Comparison of ENCODE assay signal across 15 cellular contexts in genomic region chr6:128311944-128312570, GRCh38.
DNase-seq lines count a peak whose midpoint lies in the region; ATAC-seq, FAIRE-seq and TF ChIP-seq lines count a peak whose summit lies in the region.
"Had no signal": no experiment of that assay in that cellular context is flagged by ENCODE, and none has a peak within 500 bp of the region (broad histone marks: within the 10 kb centered on the region; RNA-seq: fewer than 3 reads in every experiment).

No MANE protein-coding gene starts in this region.

- H3K9me2 ChIP-seq in MM.1S (replicated peaks; ENCODE audit: insufficient read depth, low read length) (no peaks in the 10 kb centered on the region), SK-N-SH (no peaks in the 10 kb centered on the region)

- H3K4me3 Mint-ChIP-seq in activated T-helper 1 cell treated with anti-CD3 and anti-CD28 coated beads, Interleukin-12 subunit alpha, Interleukin-12 subunit beta, Interleukin-2, Interleukin-4 antibody, amounts not matched to agents 30 ng/mL and 10 ng/mL and 1 ng/mL, durations not matched to agents 14 hours and 24 hours and 36 hours = no peak overlapping the region
- H3K4me3 Mint-ChIP-seq: B cell had no signal

- no peak for TF ChIP-seq EP300 in SK-N-SH (IDR thresholded peaks at IDR 0.05; ENCODE audit: borderline replicate concordance in 1 of 2, low read depth in 1 of 2, low read length in 1 of 2)

- CTCF ChIA-PET in SK-N-SH (lab: Yijun Ruan, JAX) = no interaction called here

- H3K4me1 Mint-ChIP-seq in activated T-helper 1 cell treated with anti-CD3 and anti-CD28 coated beads, Interleukin-12 subunit alpha, Interleukin-12 subunit beta, Interleukin-2, Interleukin-4 antibody, amounts not matched to agents 30 ng/mL and 10 ng/mL and 1 ng/mL, durations not matched to agents 14 hours and 24 hours and 36 hours (ENCODE audit: low read depth) = peaks cover 14% of the 10 kb centered on the region

- TF ChIP-seq CTCF in MM.1S (IDR thresholded peaks at IDR 0.05; ENCODE audit: low read length) (no peak), GM13977 (IDR thresholded peaks at IDR 0.05; ENCODE audit: extremely low read depth, insufficient read depth, missing control alignments) (no peak), pancreas (IDR thresholded peaks at IDR 0.05) (no peak), SK-N-SH (IDR thresholded peaks at IDR 0.05) (no peak)

- H3K9ac ChIP-seq in MM.1S (ENCODE audit: low read length) (no peak overlapping the region), SK-N-SH (no peak overlapping the region)

- H3K4me1 ChIP-seq in MM.1S (ENCODE audit: low read length) (peaks cover 9% of the 10 kb centered on the region), pancreas (no peaks in the 10 kb centered on the region), SK-N-SH (ENCODE audit: control insufficient read depth in 1 of 2, insufficient read depth in 2 of 2, low read depth in 1 of 2, low read length in 1 of 2) (no peaks in the 10 kb centered on the region)
- H3K4me1 ChIP-seq: testis had no signal

- intact Hi-C loops in activated T-helper 1 cell treated with anti-CD3 and anti-CD28 coated beads, Interleukin-12 subunit alpha, Interleukin-12 subunit beta, Interleukin-2, Interleukin-4 antibody, amounts not matched to agents 30 ng/mL and 10 ng/mL and 1 ng/mL, durations not matched to agents 14 hours and 24 hours and 36 hours (cut with micrococcal nuclease) = no loop called here
- intact Hi-C loops in pancreas (cut with DNase I) = no loop called here

- H3K9me3 ChIP-seq in MM.1S (replicated peaks; ENCODE audit: insufficient read depth, low read length) = no peaks in the 10 kb centered on the region
- H3K9me3 ChIP-seq in pancreas = no peaks in the 10 kb centered on the region
- no peaks in the 10 kb centered on the region for H3K9me3 ChIP-seq in SK-N-SH
- H3K9me3 ChIP-seq: testis had no signal

- H3K27ac ChIP-seq in MM.1S (ENCODE audit: low read length) = no peak overlapping the region
- H3K27ac ChIP-seq in pancreas = no peak overlapping the region
- H3K27ac ChIP-seq in SK-N-SH (ENCODE audit: low read depth in 2 of 2, low read length in 1 of 2) = no peak overlapping the region
- H3K27ac ChIP-seq: testis had no signal

- peak; percentile 56 for ATAC-seq in GM18498 (IDR thresholded peaks at IDR 0.05; ENCODE audit: unreplicated experiment)
- ATAC-seq in GM19467 (IDR thresholded peaks at IDR 0.05; ENCODE audit: unreplicated experiment) = peak; percentile 80
- ATAC-seq in pancreas = no peak
- ATAC-seq: naive thymus-derived CD8-positive, alpha-beta T cell had no signal

- peak overlapping the region; percentile 15 for H3K27ac Mint-ChIP-seq in activated T-helper 1 cell treated with anti-CD3 and anti-CD28 coated beads, Interleukin-12 subunit alpha, Interleukin-12 subunit beta, Interleukin-2, Interleukin-4 antibody, amounts not matched to agents 30 ng/mL and 10 ng/mL and 1 ng/mL, durations not matched to agents 14 hours and 24 hours and 36 hours
- H3K27ac Mint-ChIP-seq: activated naive CD4-positive, alpha-beta T cell treated with anti-CD3 and anti-CD28 coated beads, Interleukin-2, amount 50 U/mL, for 72 hours; B cell had no signal

- H3K4me3 ChIP-seq in MM.1S (ENCODE audit: low read length) (no peak overlapping the region), pancreas (no peak overlapping the region), SK-N-SH (ENCODE audit: low read depth in 2 of 2, low read length in 1 of 2) (no peak overlapping the region)
- H3K4me3 ChIP-seq: testis had no signal

- H3K4me2 ChIP-seq in MM.1S (ENCODE audit: low read depth, low read length) = peak overlapping the region; percentile 43; the same call in 1 of the 2 replicates
- no peak overlapping the region for H3K4me2 ChIP-seq in SK-N-SH

- FAIRE-seq in pancreas (lab: Jason Lieb, UNC) = no peak

- no peak for TF ChIP-seq RAD21 in SK-N-SH (IDR thresholded peaks at IDR 0.05; ENCODE audit: low read length)

- DNase-seq in MM.1S (peak; percentile 44), GM13977 (ENCODE audit: low spot score) (no peak), pancreas (no peak), SK-N-SH (no peak), amniotic stem cell (lab: John Stamatoyannopoulos, UW) (no peak)
- DNase-seq in activated T-helper 1 cell treated with anti-CD3 and anti-CD28 coated beads, Interleukin-12 subunit alpha, Interleukin-12 subunit beta, Interleukin-2, Interleukin-4 antibody, amounts not matched to agents 30 ng/mL and 10 ng/mL and 1 ng/mL, durations not matched to agents 14 hours and 24 hours and 36 hours (ENCODE audit: low spot score) = no peak
- DNase-seq: central memory CD4-positive, alpha-beta T cell; DMS53; foreskin fibroblast; naive thymus-derived CD8-positive, alpha-beta T cell; testis had no signal

- no peaks in the 10 kb centered on the region for H3K36me3 ChIP-seq in MM.1S (replicated peaks; ENCODE audit: insufficient read depth, low read length)
- H3K36me3 ChIP-seq in pancreas = no peaks in the 10 kb centered on the region
- no peaks in the 10 kb centered on the region for H3K36me3 ChIP-seq in SK-N-SH (replicated peaks in 1 of 2; ENCODE audit: control insufficient read depth in 1 of 2, insufficient read depth in 2 of 2, low read length in 1 of 2)

- no peaks in the 10 kb centered on the region for H3K79me2 ChIP-seq in MM.1S (ENCODE audit: low read length)
- peaks cover 13% of the 10 kb centered on the region; the same call in 1 of the 2 replicates for H3K79me2 ChIP-seq in SK-N-SH (ENCODE audit: insufficient read depth)

- H3K36me3 Mint-ChIP-seq in activated T-helper 1 cell treated with anti-CD3 and anti-CD28 coated beads, Interleukin-12 subunit alpha, Interleukin-12 subunit beta, Interleukin-2, Interleukin-4 antibody, amounts not matched to agents 30 ng/mL and 10 ng/mL and 1 ng/mL, durations not matched to agents 14 hours and 24 hours and 36 hours (ENCODE audit: low read depth) = peaks cover 1% of the 10 kb centered on the region
- H3K36me3 Mint-ChIP-seq: activated naive CD4-positive, alpha-beta T cell treated with anti-CD3 and anti-CD28 coated beads, Interleukin-2, amount 50 U/mL, for 72 hours; naive thymus-derived CD8-positive, alpha-beta T cell had no signal

- H3K27me3 Mint-ChIP-seq in activated T-helper 1 cell treated with anti-CD3 and anti-CD28 coated beads, Interleukin-12 subunit alpha, Interleukin-12 subunit beta, Interleukin-2, Interleukin-4 antibody, amounts not matched to agents 30 ng/mL and 10 ng/mL and 1 ng/mL, durations not matched to agents 14 hours and 24 hours and 36 hours (ENCODE audit: insufficient read depth) = peaks cover 2% of the 10 kb centered on the region
- H3K27me3 Mint-ChIP-seq: B cell; naive thymus-derived CD8-positive, alpha-beta T cell had no signal

- H4K20me1 ChIP-seq in MM.1S (ENCODE audit: insufficient read depth, low read length) (no peaks in the 10 kb centered on the region), SK-N-SH (ENCODE audit: insufficient read depth) (no peaks in the 10 kb centered on the region)

- H3K27me3 ChIP-seq in MM.1S (replicated peaks; ENCODE audit: insufficient read depth, low read length) (no peaks in the 10 kb centered on the region), pancreas (no peaks in the 10 kb centered on the region), SK-N-SH (ENCODE audit: insufficient read depth) (no peaks in the 10 kb centered on the region)
- H3K27me3 ChIP-seq: testis had no signal

- no peak overlapping the region for H2AFZ ChIP-seq in MM.1S (ENCODE audit: low read length)
- no peak overlapping the region for H2AFZ ChIP-seq in SK-N-SH (ENCODE audit: low read depth)

- 90 to 91% methylated on average over 3 of the region's 3 CpGs for WGBS in pancreas, 2 donors
- 67% methylated on average over 3 of the region's 3 CpGs for WGBS in SK-N-SH (ENCODE audit: low lambda C conversion rate)

- in situ Hi-C loops in GM13977 (cut with MboI; ENCODE audit: low pct_unique_long_range_greater_than_20kb, low sequenced_read_pairs, unreplicated experiment) = no loop called here

- no peaks in the 10 kb centered on the region for H3K9me3 Mint-ChIP-seq in activated T-helper 1 cell treated with anti-CD3 and anti-CD28 coated beads, Interleukin-12 subunit alpha, Interleukin-12 subunit beta, Interleukin-2, Interleukin-4 antibody, amounts not matched to agents 30 ng/mL and 10 ng/mL and 1 ng/mL, durations not matched to agents 14 hours and 24 hours and 36 hours
- H3K9me3 Mint-ChIP-seq: naive thymus-derived CD8-positive, alpha-beta T cell had no signal

- POLR2A ChIA-PET in SK-N-SH (lab: Yijun Ruan, JAX) = no interaction called here

- H3F3A ChIP-seq in MM.1S (ENCODE audit: insufficient read depth, low read length) = no peaks in the 10 kb centered on the region
- peaks cover 3% of the 10 kb centered on the region for H3F3A ChIP-seq in SK-N-SH (replicated peaks; ENCODE audit: insufficient read depth)

TF ChIP-seq in SK-N-SH, 30 proteins besides CTCF, POLR2A, EP300 and RAD21:
- TF ChIP-seq PBX3 (IDR thresholded peaks at IDR 0.05) (no peak), ZBTB33 (IDR thresholded peaks at IDR 0.05; ENCODE audit: borderline replicate concordance, low read depth) (no peak), FOXM1 (IDR thresholded peaks at IDR 0.05; ENCODE audit: low read depth) (no peak), JUND (IDR thresholded peaks at IDR 0.05) (no peak), YY1 (IDR thresholded peaks at IDR 0.05; ENCODE audit: low read depth) (no peak), ELF1 (IDR thresholded peaks at IDR 0.05) (no peak)

Comparison
In these comparisons a context has a peak if more than half of its experiments do, and no peak if none do; other contexts are left out.
1. ATAC-seq: peak in GM18498 (single experiment) and GM19467 (single experiment); none in pancreas (0 of 4).